ENCODE assay signal across 16 cellular contexts in the genomic region with DNA sequence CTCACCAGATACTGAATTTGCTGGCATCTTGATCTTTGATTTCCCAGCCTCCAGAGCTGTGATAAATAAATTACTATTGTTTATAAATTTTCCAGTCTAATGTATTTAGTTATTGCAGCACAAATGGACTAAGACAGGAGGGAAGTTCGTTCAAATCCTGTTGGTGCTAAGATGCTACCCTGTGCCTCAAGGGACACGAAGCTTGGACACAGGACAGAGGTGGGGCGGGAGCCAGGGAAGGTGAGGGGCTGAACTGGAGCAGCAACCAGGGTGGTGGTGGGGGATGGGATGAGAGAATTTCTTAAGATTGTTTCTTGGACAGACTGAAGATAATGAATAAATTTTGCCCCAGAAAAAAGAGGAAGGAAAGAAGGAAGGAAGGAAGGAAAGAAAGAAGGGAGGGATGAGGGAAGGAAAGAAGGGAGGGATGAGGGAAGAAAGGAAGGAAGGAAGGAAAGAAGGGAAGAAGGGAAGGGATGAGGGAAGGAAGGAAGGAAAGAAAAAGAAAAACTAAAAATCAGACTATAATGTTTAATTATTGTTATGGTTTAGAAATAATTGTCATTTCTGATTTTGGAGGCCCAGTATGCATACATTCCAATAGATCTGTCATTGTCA.
DNase-seq lines count a peak whose midpoint lies in the region; ATAC-seq, FAIRE-seq and TF ChIP-seq lines count a peak whose summit lies in the region.
"Had no signal": no experiment of that assay in that cellular context is flagged by ENCODE, and none has a peak within 500 bp of the region (broad histone marks: within the 10 kb centered on the region; RNA-seq: fewer than 3 reads in every experiment).

No MANE protein-coding gene starts in this region.

- DNase-seq in HepG2 (ENCODE audit: low spot score) (no peak), right lobe of liver (no peak), H1 (ENCODE audit: low read depth in 1 of 2, low spot score in 2 of 2) (peak in 1 of 2 experiments; percentile 6), nephron progenitor cell (no peak), NCI-H1092 treated with DMSO at 0.1 percent for 48 hours (lab: John Stamatoyannopoulos, UW) (no peak)
- DNase-seq in activated T-cell treated with anti-CD3 and anti-CD28 coated beads, Interleukin-2, amount 50 U/mL, for 4 hours = no peak
- DNase-seq: BE2C; CD4-positive, alpha-beta memory T cell; DMS79 treated with DMSO at 0.1 percent for 48 hours; EL; GM23248; H7 had no signal

- TF ChIP-seq RAD21 in HepG2 (CRISPR knock-in tag; IDR thresholded peaks at IDR 0.05) (no peak), H1 (IDR thresholded peaks at IDR 0.05 in 1 of 2, conservative IDR thresholded peaks at IDR 0.05 in 1 of 2; ENCODE audit: low read depth in 2 of 2, low read length in 2 of 2) (no peak)

- H3K14ac ChIP-seq in H1 (ENCODE audit: insufficient read length) = no peak overlapping the region

- peak overlapping the region; percentile 75; the same call in 1 of the 2 replicates for H2BK15ac ChIP-seq in H1 (ENCODE audit: low read length)

- H3K9me3 Mint-ChIP-seq in nephron progenitor cell = peaks cover 33% of the 10 kb centered on the region
- peaks cover 16% of the 10 kb centered on the region for H3K9me3 Mint-ChIP-seq in activated T-cell treated with anti-CD3 and anti-CD28 coated beads, Interleukin-2, amount 50 U/mL, for 4 hours

- no peaks in the 10 kb centered on the region for H3K79me2 ChIP-seq in HepG2 (ENCODE audit: insufficient read depth, low read length)
- no peaks in the 10 kb centered on the region for H3K79me2 ChIP-seq in H1 (ENCODE audit: control insufficient read depth in 1 of 2, insufficient read depth in 2 of 2, low read length in 2 of 2)

- no peak overlapping the region for H2AFZ ChIP-seq in HepG2 (ENCODE audit: low read length)
- H2AFZ ChIP-seq in H1 (ENCODE audit: low read length) = no peak overlapping the region
- H2AFZ ChIP-seq: GM23248 had no signal

- TF ChIP-seq CTCF in HepG2 (CRISPR knock-in tag; IDR thresholded peaks at IDR 0.05) (no peak), right lobe of liver (IDR thresholded peaks at IDR 0.05) (no peak), H1 (IDR thresholded peaks at IDR 0.05; ENCODE audit: control extremely low read depth in 1 of 3, insufficient read depth in 1 of 3, low read depth in 1 of 3, low read length in 3 of 3) (no peak), nephron progenitor cell (IDR thresholded peaks at IDR 0.05) (no peak)

- no peak overlapping the region for H2BK120ac ChIP-seq in H1 (replicated peaks; ENCODE audit: low read depth, low read length)

- H4K20me1 ChIP-seq in HepG2 (ENCODE audit: insufficient read depth, low read length) (no peaks in the 10 kb centered on the region), H1 (replicated peaks in 1 of 2; ENCODE audit: control insufficient read depth in 1 of 2, insufficient read depth in 2 of 2, low read length in 2 of 2) (no peaks in the 10 kb centered on the region)

- no peak overlapping the region for H2BK20ac ChIP-seq in H1 (ENCODE audit: low read length)

- H3K27me3 Mint-ChIP-seq in nephron progenitor cell (ENCODE audit: low read depth, poor library complexity) = peaks cover 10% of the 10 kb centered on the region
- no peaks in the 10 kb centered on the region for H3K27me3 Mint-ChIP-seq in activated T-cell treated with anti-CD3 and anti-CD28 coated beads, Interleukin-2, amount 50 U/mL, for 4 hours (ENCODE audit: low read depth)

- H3K9ac ChIP-seq in HepG2 (ENCODE audit: insufficient read depth, low read depth, low read length) (no peak overlapping the region), H1 (replicated peaks in 1 of 4; ENCODE audit: extremely low read depth in 1 of 4, low read depth in 3 of 4, low read length in 3 of 4) (no peak overlapping the region)
- H3K9ac ChIP-seq: GM23248 had no signal

- H2AK5ac ChIP-seq in H1 (ENCODE audit: low read depth, low read length) = no peak overlapping the region

- ATAC-seq in HepG2 (no peak), right lobe of liver (no peak), GM21526 (IDR thresholded peaks at IDR 0.05; ENCODE audit: low FRiP score, unreplicated experiment) (no peak)
- no peak for ATAC-seq in activated T-cell treated with anti-CD3 and anti-CD28 coated beads, Interleukin-2, amount 50 U/mL, for 4 hours

- BruUV-seq in HepG2 (replicated peaks; lab: Mats Ljungman, UMichigan) = no TSS peak

- FAIRE-seq in HepG2 (lab: Jason Lieb, UNC) = no peak
- FAIRE-seq in H1 (lab: Jason Lieb, UNC) = no peak
- FAIRE-seq: G401.6, GM12892 had no signal

- H3K4me2 ChIP-seq in HepG2 (ENCODE audit: low read depth, low read length) = no peak overlapping the region
- H3K4me2 ChIP-seq in H1 (ENCODE audit: insufficient read depth in 1 of 2, low read depth in 2 of 2, low read length in 2 of 2) = no peak overlapping the region

- no peak overlapping the region for H3K23ac ChIP-seq in H1 (ENCODE audit: insufficient read length)

- CTCF ChIA-PET in HepG2 (lab: Yijun Ruan, JAX; ENCODE audit: low intra/inter-chr PET ratio, low total read pairs) = no interaction called here
- CTCF ChIA-PET in H1 (lab: Charles Lee; ENCODE audit: partially characterized antibody) = interaction anchor here (1.3 kb wide), 1 partner anchor 37 kb away, joined by 3 read pairs; no protein-coding TSS in a partner anchor

- no peaks in the 10 kb centered on the region; the same call in 1 of the 2 replicates for H3K23me2 ChIP-seq in H1 (ENCODE audit: low read depth, low read length)

- H3K9me3 ChIP-seq in HepG2 (ENCODE audit: low read length) = no peaks in the 10 kb centered on the region; the same call in 1 of the 2 replicates
- no peaks in the 10 kb centered on the region for H3K9me3 ChIP-seq in right lobe of liver
- no peaks in the 10 kb centered on the region for H3K9me3 ChIP-seq in H1 (ENCODE audit: insufficient read depth in 2 of 2, low read depth in 1 of 2, low read length in 1 of 2)
- H3K9me3 ChIP-seq: BE2C had no signal

- no peak overlapping the region for H2BK5ac ChIP-seq in H1 (ENCODE audit: low read depth, low read length)

- H2BK12ac ChIP-seq in H1 (ENCODE audit: low read depth, low read length) = no peak overlapping the region

- no peaks in the 10 kb centered on the region for H3K79me1 ChIP-seq in H1 (ENCODE audit: low read depth, low read length)

- POLR2A ChIA-PET in HepG2 (lab: Yijun Ruan, JAX) (no interaction called here), H1 (lab: Charles Lee; ENCODE audit: partially characterized antibody) (no interaction called here)

- WGBS in HepG2 (ENCODE audit: low lambda C conversion rate) = 21% methylated on average over 3 of the region's 3 CpGs
- 80% methylated on average over 3 of the region's 3 CpGs for WGBS in right lobe of liver (ENCODE audit: insufficient coverage, low coverage, low lambda C conversion rate, missing lambda C conversion rate)
- 67% methylated on average over 3 of the region's 3 CpGs; no CpG with 5 or more reads in 1 of the 2 experiments for WGBS in H1 (ENCODE audit: extremely low coverage in 1 of 2, insufficient coverage in 1 of 2, insufficient read length in 1 of 2, insufficient replicate concordance in 2 of 2, low coverage in 1 of 2, low lambda C conversion rate in 2 of 2, missing lambda C conversion rate in 1 of 2), 2 experiments

- intact Hi-C loops in HepG2 (cut with micrococcal nuclease; ENCODE audit: unreplicated experiment) (no loop called here), right lobe of liver (cut with DNase I) (no loop called here)

- H4K8ac ChIP-seq in H1 (ENCODE audit: extremely low read depth, insufficient read depth, low read length) = no peak overlapping the region

- in situ Hi-C loops in HepG2 (cut with HindIII; ENCODE audit: extremely low pct_ligation_motif_present, low pct_unique_long_range_greater_than_20kb) = no loop called here

- peak overlapping the region; percentile 62 for H3K27ac Mint-ChIP-seq in nephron progenitor cell
- H3K27ac Mint-ChIP-seq: CD4-positive, alpha-beta memory T cell had no signal

- TF ChIP-seq POLR2A in HepG2 (IDR thresholded peaks at IDR 0.05; ENCODE audit: insufficient read depth in 1 of 2, low read depth in 2 of 2, low read length in 2 of 2) = no peak
- TF ChIP-seq POLR2A in right lobe of liver (IDR thresholded peaks at IDR 0.05) = no peak
- no peak for TF ChIP-seq POLR2A in H1 (IDR thresholded peaks at IDR 0.05; ENCODE audit: control extremely low read depth in 1 of 2, low read depth in 2 of 2, low read length in 2 of 2)

- H3K18ac ChIP-seq in H1 (ENCODE audit: extremely low read depth, low read length) = no peak overlapping the region

- no peak overlapping the region for H3K4me3 Mint-ChIP-seq in nephron progenitor cell
- no peak overlapping the region for H3K4me3 Mint-ChIP-seq in activated T-cell treated with anti-CD3 and anti-CD28 coated beads, Interleukin-2, amount 50 U/mL, for 4 hours
- H3K4me3 Mint-ChIP-seq: CD4-positive, alpha-beta memory T cell had no signal

- no peaks in the 10 kb centered on the region for H3K36me3 ChIP-seq in HepG2 (replicated peaks in 1 of 2; ENCODE audit: control insufficient read depth in 1 of 2, insufficient read depth in 2 of 2, low read length in 2 of 2)
- H3K36me3 ChIP-seq in right lobe of liver = no peaks in the 10 kb centered on the region
- H3K36me3 ChIP-seq in H1 (ENCODE audit: control insufficient read depth in 2 of 4, insufficient read depth in 4 of 4, low read length in 3 of 4) = no peaks in the 10 kb centered on the region
- H3K36me3 ChIP-seq: BE2C had no signal

- no peak overlapping the region for H3K56ac ChIP-seq in H1 (replicated peaks; ENCODE audit: insufficient read length, low read depth, low read length)

- peaks cover 12% of the 10 kb centered on the region for H3K36me3 Mint-ChIP-seq in nephron progenitor cell (ENCODE audit: low read depth)
- no peaks in the 10 kb centered on the region for H3K36me3 Mint-ChIP-seq in activated T-cell treated with anti-CD3 and anti-CD28 coated beads, Interleukin-2, amount 50 U/mL, for 4 hours (ENCODE audit: insufficient read depth)
- H3K36me3 Mint-ChIP-seq: CD4-positive, alpha-beta memory T cell had no signal

- H3K27me3 ChIP-seq in HepG2 (ENCODE audit: control insufficient read depth in 1 of 2, insufficient read depth in 2 of 2, low read length in 2 of 2) (peaks cover 0 to 8% of the 10 kb centered on the region in 2 experiments; a peak in 1 of 5 replicates), right lobe of liver (no peaks in the 10 kb centered on the region), H1 (replicated peaks in 1 of 4; ENCODE audit: control insufficient read depth in 3 of 4, extremely low read depth in 1 of 4, insufficient read depth in 3 of 4, low read length in 3 of 4) (no peaks in the 10 kb centered on the region)
- H3K27me3 ChIP-seq: BE2C had no signal

- no peaks in the 10 kb centered on the region for H3K4me1 Mint-ChIP-seq in nephron progenitor cell
- no peaks in the 10 kb centered on the region for H3K4me1 Mint-ChIP-seq in activated T-cell treated with anti-CD3 and anti-CD28 coated beads, Interleukin-2, amount 50 U/mL, for 4 hours (ENCODE audit: low read depth)
- H3K4me1 Mint-ChIP-seq: CD4-positive, alpha-beta memory T cell had no signal

- H4K5ac ChIP-seq in H1 (ENCODE audit: insufficient read length, low read depth, low read length) = no peak overlapping the region

- H3K4me3 ChIP-seq in HepG2 (replicated peaks in 1 of 3; ENCODE audit: insufficient read depth in 1 of 3, low read depth in 2 of 3, low read length in 3 of 3) (no peak overlapping the region), right lobe of liver (no peak overlapping the region), H1 (ENCODE audit: extremely low read depth in 1 of 4, insufficient read depth in 2 of 4, low read depth in 3 of 4, low read length in 4 of 4) (no peak overlapping the region)
- H3K4me3 ChIP-seq: GM23248 had no signal

- H3K4me1 ChIP-seq in HepG2 (ENCODE audit: insufficient read depth, low read length) = no peaks in the 10 kb centered on the region
- H3K4me1 ChIP-seq in right lobe of liver = no peaks in the 10 kb centered on the region
- no peaks in the 10 kb centered on the region for H3K4me1 ChIP-seq in H1 (replicated peaks in 1 of 4; ENCODE audit: control insufficient read depth in 3 of 4, insufficient read depth in 4 of 4, low read length in 3 of 4)
- H3K4me1 ChIP-seq: BE2C had no signal

- no peak overlapping the region for H3K4ac ChIP-seq in H1 (replicated peaks; ENCODE audit: insufficient read length, low read depth, low read length)

- H3K27ac ChIP-seq in HepG2 (ENCODE audit: extremely low read length, insufficient read depth, low read length) = no peak overlapping the region
- H3K27ac ChIP-seq in right lobe of liver = no peak overlapping the region
- no peak overlapping the region for H3K27ac ChIP-seq in H1 (ENCODE audit: low read depth, low read length)
- H3K27ac ChIP-seq: C4-2B, GM23248 had no signal

- no peak overlapping the region for H4K91ac ChIP-seq in H1 (replicated peaks; ENCODE audit: insufficient read length, low read length)

- TF ChIP-seq EP300 in HepG2 (IDR thresholded peaks at IDR 0.05; ENCODE audit: low read depth in 2 of 2, low read length in 2 of 2) = no peak
- no peak for TF ChIP-seq EP300 in HepG2 (CRISPR knock-in tag; IDR thresholded peaks at IDR 0.05; ENCODE audit: borderline replicate concordance)
- TF ChIP-seq EP300 in H1 (IDR thresholded peaks at IDR 0.05; ENCODE audit: borderline replicate concordance in 1 of 2, low read depth in 2 of 2, low read length in 2 of 2) = no peak
